Comparison of ENCODE assay signal across 8 cellular contexts in genomic region chr9:70411141-70411929, GRCh38. TPM values are rescaled to one million over a fixed set of nuclear protein-coding genes. Genes with fewer than 3 reads are reported as not detected.
DNase-seq lines count a peak whose midpoint lies in the region; ATAC-seq, FAIRE-seq and TF ChIP-seq lines count a peak whose summit lies in the region.

No MANE protein-coding gene starts in this region.

- 3 to 17% (median 14%) methylated on average over 15 of the region's 15 CpGs for WGBS in small intestine, 3 donors

- peak overlapping the region; percentile 100 for H3K27ac ChIP-seq in small intestine (ENCODE audit: low read depth in 1 of 2, low read length in 1 of 2)

- peaks cover 8% of the 10 kb centered on the region; the same call in 1 of the 2 replicates for H3K4me1 ChIP-seq in ES-I3 (ENCODE audit: insufficient read depth, low read length)
- peaks cover 0 to 10% of the 10 kb centered on the region in 2 donors for H3K4me1 ChIP-seq in small intestine (ENCODE audit: control insufficient read depth in 2 of 2, insufficient read depth in 1 of 2, low read depth in 1 of 2, low read length in 1 of 2)

- no peaks in the 10 kb centered on the region for H3K27me3 ChIP-seq in small intestine (ENCODE audit: control insufficient read depth in 2 of 2, insufficient read depth in 2 of 2, low read length in 2 of 2)

- in situ Hi-C loops in astrocyte of the spinal cord (cut with HindIII; ENCODE audit: low sequenced_read_pairs) = no loop called here

- no peak for TF ChIP-seq POLR2A in GM12892 (IDR thresholded peaks at IDR 0.05; ENCODE audit: low read depth, low read length)

- H3K9me3 ChIP-seq in ES-I3 (ENCODE audit: control insufficient read depth, insufficient read depth, low read length) (no peaks in the 10 kb centered on the region), iPS-18c (ENCODE audit: control insufficient read depth, insufficient read depth, low read length) (no peaks in the 10 kb centered on the region), small intestine (ENCODE audit: control insufficient read depth, low read depth) (no peaks in the 10 kb centered on the region)

- no peak for TF ChIP-seq CTCF in astrocyte of the spinal cord (IDR thresholded peaks at IDR 0.05; ENCODE audit: low read depth, low read length)

- no peaks in the 10 kb centered on the region for H3K36me3 ChIP-seq in ES-I3 (ENCODE audit: insufficient read depth, low read length)
- H3K36me3 ChIP-seq in small intestine (ENCODE audit: control insufficient read depth in 2 of 2, insufficient read depth in 2 of 2, low read length in 2 of 2) = no peaks in the 10 kb centered on the region

- FAIRE-seq in small intestine (lab: Jason Lieb, UNC) (no peak), GM12892 (lab: Jason Lieb, UNC) (no peak)

- peak overlapping the region; percentile 99 for H3K4me3 ChIP-seq in astrocyte of the spinal cord (ENCODE audit: low read depth, low read length)
- H3K4me3 ChIP-seq in iPS-18c (ENCODE audit: insufficient read depth, low read depth, low read length) = peak overlapping the region; percentile 70; the same call in 1 of the 2 replicates
- peak overlapping the region; percentile 83 to 85 for H3K4me3 ChIP-seq in small intestine (ENCODE audit: low read depth in 1 of 2, low read length in 2 of 2)

- peak overlapping the region; percentile 69; the same call in 1 of the 2 replicates for H3K9ac ChIP-seq in ES-I3 (ENCODE audit: low read depth, low read length)

- ATAC-seq in HG03045 (IDR thresholded peaks at IDR 0.05; ENCODE audit: unreplicated experiment) (no peak), GM19467 (IDR thresholded peaks at IDR 0.05; ENCODE audit: unreplicated experiment) (no peak)

- DNase-seq in SK-N-DZ (ENCODE audit: low spot score) (peak; percentile 38), astrocyte of the spinal cord (ENCODE audit: low read depth, low spot score) (peak; percentile 78), small intestine (peak; percentile 65), GM12892 (ENCODE audit: insufficient read length) (no peak)

RNA-seq across cellular contexts. Expression of gene KLF9, which starts 3.1 kb away (rescaled TPM):
- 4.2 and 4.3 TPM in 2 replicates for polyA plus RNA-seq in SK-N-DZ (2014; cell fraction: cytosol; rRNA removed)
- 1.3 and 3.6 TPM in 2 replicates for polyA plus RNA-seq in SK-N-DZ (2014; cell fraction: nucleus; rRNA removed)
- polyA plus RNA-seq in small intestine = 10 to 100 TPM; 15.2 to 33.7 (median 16.8) TPM
- 0.78 TPM for polyA plus RNA-seq in GM12892 (2012; ENCODE audit: missing spikeins)
